ENCODE assay signal across 26 cellular contexts in the genomic region with DNA sequence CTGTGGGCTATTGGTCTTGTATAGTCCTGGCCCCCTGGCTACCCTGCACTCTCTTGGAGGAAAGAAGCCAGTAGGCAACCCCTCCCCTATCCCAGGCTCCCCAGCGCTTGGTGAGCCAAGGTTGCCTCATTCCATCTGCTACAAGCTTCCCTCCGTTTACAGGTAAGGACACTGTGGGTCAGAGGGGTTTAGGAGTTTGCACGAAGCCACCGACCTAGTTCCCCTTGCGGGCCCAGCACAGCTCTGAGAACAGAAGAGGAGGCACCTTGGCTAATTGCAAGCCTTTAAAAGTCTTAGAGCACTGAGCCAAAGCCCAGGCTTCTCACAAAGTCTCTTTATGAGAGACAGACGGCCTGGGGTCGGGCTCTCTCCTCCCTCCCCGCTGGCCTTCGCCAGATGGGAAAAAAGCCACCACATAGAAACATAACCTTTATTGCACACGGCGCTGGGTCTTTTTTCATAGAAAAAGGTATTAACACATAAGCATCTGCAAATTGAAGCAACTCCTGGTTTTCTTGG.
DNase-seq lines count a peak whose midpoint lies in the region; FAIRE-seq and TF ChIP-seq lines count a peak whose summit lies in the region.
"Had no signal": no experiment of that assay in that cellular context is flagged by ENCODE, and none has a peak within 500 bp of the region (broad histone marks: within the 10 kb centered on the region; RNA-seq: fewer than 3 reads in every experiment).

No MANE protein-coding gene starts in this region.

- no peak overlapping the region for H4K12ac ChIP-seq in trophoblast cell (ENCODE audit: low read depth, low read length)

- no peak overlapping the region for H3K9ac ChIP-seq in trophoblast cell (ENCODE audit: low read length)

- H3K4me1 Mint-ChIP-seq in chondrocyte (ENCODE audit: low read depth), result no peaks in the 10 kb centered on the region

- no peak overlapping the region for H4K91ac ChIP-seq in trophoblast cell (ENCODE audit: low read depth, low read length)

- H3K4me3 Mint-ChIP-seq in chondrocyte (ENCODE audit: unreplicated experiment), result no peak overlapping the region
- H3K4me3 Mint-ChIP-seq: CD14-positive monocyte had no signal

- no peaks in the 10 kb centered on the region for H3K9me3 Mint-ChIP-seq in chondrocyte (ENCODE audit: low read depth)
- H3K9me3 Mint-ChIP-seq: CD14-positive monocyte; CD8-positive, alpha-beta memory T cell had no signal

- no peaks in the 10 kb centered on the region for H3K36me3 Mint-ChIP-seq in chondrocyte (ENCODE audit: low read depth)
- H3K36me3 Mint-ChIP-seq: CD14-positive monocyte had no signal

- TF ChIP-seq POLR2A in sigmoid colon (IDR thresholded peaks at IDR 0.05) (no peak), H54 (IDR thresholded peaks at IDR 0.05; ENCODE audit: low read depth, low read length) (no peak)

- no peak overlapping the region for H2BK120ac ChIP-seq in trophoblast cell (ENCODE audit: insufficient read depth, low read length, poor library complexity)

- WGBS in sigmoid colon, 2 donors, result 88 to 91% methylated on average over 11 of the region's 11 CpGs
- no CpG with 5 or more reads among the region's 11 CpGs for WGBS in trophoblast cell (ENCODE audit: extremely low coverage, insufficient coverage, insufficient read length)

- H2BK12ac ChIP-seq in trophoblast cell (ENCODE audit: low read length), result no peak overlapping the region

- H3K4ac ChIP-seq in trophoblast cell (ENCODE audit: low read depth, low read length), result no peak overlapping the region

- peaks cover 0 to 21% (median 0%) of the 10 kb centered on the region in 4 donors for H3K36me3 ChIP-seq in sigmoid colon
- no peaks in the 10 kb centered on the region for H3K36me3 ChIP-seq in trophoblast cell (ENCODE audit: control insufficient read depth in 1 of 2, insufficient read depth in 2 of 2, low read length in 2 of 2)
- H3K36me3 ChIP-seq: BE2C had no signal

- H3K23ac ChIP-seq in trophoblast cell (ENCODE audit: low read length), result no peak overlapping the region

- H3K79me1 ChIP-seq in trophoblast cell (ENCODE audit: low read length), result no peaks in the 10 kb centered on the region

- DNase-seq in NCI-H524 (lab: John Stamatoyannopoulos, UW) (peak; percentile 4 to 48), NCI-H524 treated with DMSO at 0.1 percent for 48 hours (lab: John Stamatoyannopoulos, UW) (no peak), chondrocyte (ENCODE audit: low spot score) (peak; percentile 50), medulla oblongata (ENCODE audit: extremely low spot score) (peak; percentile 26), sigmoid colon (peak; percentile 56), trophoblast cell (no peak), cerebellar cortex (ENCODE audit: low spot score) (no peak), H54 (ENCODE audit: insufficient read length, low spot score) (no peak)
- DNase-seq: 8988T; ACHN; BE2C; CD8-positive, alpha-beta memory T cell; DMS153; DND-41; Kasumi-1; MV-4-11; NCI-H1105; NCI-H146; NCI-H1930; NCI-H2107; NCI-H526; SHP77 treated with DMSO at 0.1 percent for 48 hours had no signal

- H2AFZ ChIP-seq in trophoblast cell (ENCODE audit: insufficient read depth, low read length, poor library complexity), result no peak overlapping the region

- H2AK5ac ChIP-seq in trophoblast cell (ENCODE audit: low read length), result no peak overlapping the region

- peaks cover 27% of the 10 kb centered on the region for H3K27me3 Mint-ChIP-seq in chondrocyte (ENCODE audit: low read depth)

- H3K27me3 ChIP-seq in sigmoid colon, result no peaks in the 10 kb centered on the region
- H3K27me3 ChIP-seq in trophoblast cell (ENCODE audit: insufficient read depth, low read length), result no peaks in the 10 kb centered on the region
- H3K27me3 ChIP-seq: BE2C had no signal

- H3K9me3 ChIP-seq in sigmoid colon, result no peaks in the 10 kb centered on the region
- no peaks in the 10 kb centered on the region for H3K9me3 ChIP-seq in trophoblast cell (ENCODE audit: insufficient read depth, low read depth, low read length)
- H3K9me3 ChIP-seq: BE2C had no signal

- FAIRE-seq in H54 (lab: Jason Lieb, UNC), result no peak
- FAIRE-seq: GM18507, K562 had no signal

- H3K27ac Mint-ChIP-seq in chondrocyte (ENCODE audit: unreplicated experiment), result no peak overlapping the region

- H4K8ac ChIP-seq in trophoblast cell (ENCODE audit: low read depth, low read length), result no peak overlapping the region

- no peak overlapping the region for H3K18ac ChIP-seq in trophoblast cell (ENCODE audit: low read length)

- H3K4me1 ChIP-seq in sigmoid colon (peaks cover 0 to 7% (median 5%) of the 10 kb centered on the region in 4 donors), trophoblast cell (ENCODE audit: control insufficient read depth in 1 of 2, insufficient read depth in 2 of 2, low read length in 2 of 2) (no peaks in the 10 kb centered on the region)

- H3K27ac ChIP-seq in sigmoid colon (no peak overlapping the region), trophoblast cell (ENCODE audit: low read depth, low read length) (no peak overlapping the region)
- H3K27ac ChIP-seq: RWPE1 had no signal

- TF ChIP-seq CTCF in chondrocyte (IDR thresholded peaks at IDR 0.05), result no peak
- no peak for TF ChIP-seq CTCF in sigmoid colon (IDR thresholded peaks at IDR 0.05)

- no peak for TF ChIP-seq EP300 in sigmoid colon (IDR thresholded peaks at IDR 0.05)

- H3K4me2 ChIP-seq in trophoblast cell (ENCODE audit: low read length), result no peak overlapping the region

- H3K79me2 ChIP-seq in trophoblast cell (ENCODE audit: control insufficient read depth, insufficient read depth, low read length, poor library complexity), result no peaks in the 10 kb centered on the region

- no peak overlapping the region for H3K14ac ChIP-seq in trophoblast cell (ENCODE audit: low read length)

- H3K4me3 ChIP-seq in sigmoid colon (no peak overlapping the region), trophoblast cell (ENCODE audit: low read depth, low read length) (no peak overlapping the region)
- H3K4me3 ChIP-seq: K562 had no signal

- no peak overlapping the region for H2BK5ac ChIP-seq in trophoblast cell (ENCODE audit: low read depth, low read length, poor library complexity)

- intact Hi-C loops in sigmoid colon (cut with DNase I), result loop anchor here (5.0 kb wide), 2 partner anchors 520 to 625 kb away; no protein-coding TSS in a partner anchor

Comparison
In these comparisons a context has a peak if more than half of its experiments do, and no peak if none do; other contexts are left out.
1. DNase-seq: peak in NCI-H524 (2 of 2), chondrocyte (single experiment), medulla oblongata (single experiment) and sigmoid colon (single experiment); none in NCI-H524 treated with DMSO at 0.1 percent for 48 hours (single experiment), trophoblast cell (0 of 2), cerebellar cortex (single experiment) and H54 (single experiment).